In the genomic region with DNA sequence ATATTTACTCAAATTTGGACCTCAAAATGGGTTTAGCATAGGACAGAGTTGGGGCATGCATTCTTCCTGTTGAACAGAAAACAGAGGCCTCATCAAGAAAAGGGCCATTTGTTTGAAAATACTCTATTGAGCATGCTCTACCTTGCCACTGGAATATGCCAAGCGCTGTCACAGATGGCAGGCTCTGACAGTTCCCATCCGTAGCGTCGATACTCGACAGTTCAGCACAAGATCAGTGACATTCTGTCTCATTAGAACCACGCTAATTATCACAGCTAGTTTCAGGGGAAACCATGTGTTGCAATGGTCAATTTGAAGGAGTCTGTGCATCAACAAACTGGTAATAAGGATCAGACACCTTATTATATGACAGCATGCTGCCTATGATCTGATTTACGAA, we compare ENCODE assay signal across 14 cellular contexts. TPM values are rescaled to one million over a fixed set of nuclear protein-coding genes. Genes with fewer than 3 reads are reported as not detected.
DNase-seq lines count a peak whose midpoint lies in the region; ATAC-seq lines count a peak whose summit lies in the region.
"Had no signal": no experiment of that assay in that cellular context is flagged by ENCODE, and none has a peak within 500 bp of the region (broad histone marks: within the 10 kb centered on the region; RNA-seq: fewer than 3 reads in every experiment).

No MANE protein-coding gene starts in this region.

- H3K27ac Mint-ChIP-seq in activated CD4-positive, alpha-beta T cell treated with anti-CD3 and anti-CD28 coated beads, Interleukin-2, amount 10 ng/mL, durations not matched to agents 24 days and 14 days, result peak overlapping the region; percentile 7
- H3K27ac Mint-ChIP-seq in activated T-helper 1 cell treated with anti-CD3 and anti-CD28 coated beads, Interleukin-12 subunit alpha, Interleukin-12 subunit beta, Interleukin-2, Interleukin-4 antibody, amounts not matched to agents 30 ng/mL and 10 ng/mL and 1 ng/mL, durations not matched to agents 14 hours and 24 hours and 36 hours, result peak overlapping the region; percentile 85
- H3K27ac Mint-ChIP-seq: endodermal cell had no signal

- no peak for ATAC-seq in GM19397 (IDR thresholded peaks at IDR 0.05; ENCODE audit: unreplicated experiment)
- ATAC-seq: left lung had no signal

- H3K27me3 Mint-ChIP-seq in activated CD4-positive, alpha-beta T cell treated with anti-CD3 and anti-CD28 coated beads, Interleukin-2, amount 10 ng/mL, durations not matched to agents 24 days and 14 days, result no peaks in the 10 kb centered on the region
- H3K27me3 Mint-ChIP-seq in activated T-helper 1 cell treated with anti-CD3 and anti-CD28 coated beads, Interleukin-12 subunit alpha, Interleukin-12 subunit beta, Interleukin-2, Interleukin-4 antibody, amounts not matched to agents 30 ng/mL and 10 ng/mL and 1 ng/mL, durations not matched to agents 14 hours and 24 hours and 36 hours (ENCODE audit: insufficient read depth), result no peaks in the 10 kb centered on the region

- H3K4me1 Mint-ChIP-seq in activated CD4-positive, alpha-beta T cell treated with anti-CD3 and anti-CD28 coated beads, Interleukin-2, amount 10 ng/mL, durations not matched to agents 24 days and 14 days, result peaks cover 70% of the 10 kb centered on the region
- peaks cover 89% of the 10 kb centered on the region for H3K4me1 Mint-ChIP-seq in activated T-helper 1 cell treated with anti-CD3 and anti-CD28 coated beads, Interleukin-12 subunit alpha, Interleukin-12 subunit beta, Interleukin-2, Interleukin-4 antibody, amounts not matched to agents 30 ng/mL and 10 ng/mL and 1 ng/mL, durations not matched to agents 14 hours and 24 hours and 36 hours (ENCODE audit: low read depth)

- intact Hi-C loops in activated CD4-positive, alpha-beta T cell treated with anti-CD3 and anti-CD28 coated beads, Interleukin-2, amount 10 ng/mL, durations not matched to agents 24 days and 14 days (cut with micrococcal nuclease), result no loop called here
- intact Hi-C loops in activated T-helper 1 cell treated with anti-CD3 and anti-CD28 coated beads, Interleukin-12 subunit alpha, Interleukin-12 subunit beta, Interleukin-2, Interleukin-4 antibody, amounts not matched to agents 30 ng/mL and 10 ng/mL and 1 ng/mL, durations not matched to agents 14 hours and 24 hours and 36 hours (cut with micrococcal nuclease), result no loop called here

- no peaks in the 10 kb centered on the region for H3K9me3 Mint-ChIP-seq in activated CD4-positive, alpha-beta T cell treated with anti-CD3 and anti-CD28 coated beads, Interleukin-2, amount 10 ng/mL, durations not matched to agents 24 days and 14 days
- no peaks in the 10 kb centered on the region for H3K9me3 Mint-ChIP-seq in activated T-helper 1 cell treated with anti-CD3 and anti-CD28 coated beads, Interleukin-12 subunit alpha, Interleukin-12 subunit beta, Interleukin-2, Interleukin-4 antibody, amounts not matched to agents 30 ng/mL and 10 ng/mL and 1 ng/mL, durations not matched to agents 14 hours and 24 hours and 36 hours
- H3K9me3 Mint-ChIP-seq: endodermal cell had no signal

- H3K36me3 Mint-ChIP-seq in activated CD4-positive, alpha-beta T cell treated with anti-CD3 and anti-CD28 coated beads, Interleukin-2, amount 10 ng/mL, durations not matched to agents 24 days and 14 days (ENCODE audit: low read depth), result peaks cover 86% of the 10 kb centered on the region
- H3K36me3 Mint-ChIP-seq in activated T-helper 1 cell treated with anti-CD3 and anti-CD28 coated beads, Interleukin-12 subunit alpha, Interleukin-12 subunit beta, Interleukin-2, Interleukin-4 antibody, amounts not matched to agents 30 ng/mL and 10 ng/mL and 1 ng/mL, durations not matched to agents 14 hours and 24 hours and 36 hours (ENCODE audit: low read depth), result peaks cover 78% of the 10 kb centered on the region

- H3K4me3 Mint-ChIP-seq in activated CD4-positive, alpha-beta T cell treated with anti-CD3 and anti-CD28 coated beads, Interleukin-2, amount 10 ng/mL, durations not matched to agents 24 days and 14 days, result no peak overlapping the region
- no peak overlapping the region for H3K4me3 Mint-ChIP-seq in activated T-helper 1 cell treated with anti-CD3 and anti-CD28 coated beads, Interleukin-12 subunit alpha, Interleukin-12 subunit beta, Interleukin-2, Interleukin-4 antibody, amounts not matched to agents 30 ng/mL and 10 ng/mL and 1 ng/mL, durations not matched to agents 14 hours and 24 hours and 36 hours
- H3K4me3 Mint-ChIP-seq: endodermal cell had no signal

- DNase-seq in activated CD4-positive, alpha-beta T cell treated with anti-CD3 and anti-CD28 coated beads, Interleukin-2, amount 10 ng/mL, durations not matched to agents 24 days and 14 days, result no peak
- no peak for DNase-seq in activated CD4-positive, alpha-beta T cell treated with anti-CD3 and anti-CD28 coated beads for 1 hour
- DNase-seq in NCI-H1092 (lab: John Stamatoyannopoulos, UW) (peak; percentile 38), retina (peak; percentile 72), EL (no peak), DMS53 treated with DMSO at 0.1 percent for 48 hours (lab: John Stamatoyannopoulos, UW; ENCODE audit: unreplicated experiment) (no peak)
- DNase-seq in activated T-helper 1 cell treated with anti-CD3 and anti-CD28 coated beads, Interleukin-12 subunit alpha, Interleukin-12 subunit beta, Interleukin-2, Interleukin-4 antibody, amounts not matched to agents 30 ng/mL and 10 ng/mL and 1 ng/mL, durations not matched to agents 14 hours and 24 hours and 36 hours (ENCODE audit: low spot score), result no peak
- DNase-seq: COR-L47; endodermal cell; left lung; NCI-H2107; stimulated activated CD4-positive, alpha-beta T cell treated with anti-CD3 and anti-CD28 coated beads, Interleukin-12 subunit alpha, Interleukin-12 subunit beta, amount 100 ng/mL, for 4 hours; stimulated activated naive CD4-positive, alpha-beta T cell treated with Interleukin-2 at 50 U/mL for 16 hours had no signal

RNA-seq across cellular contexts. Expression of gene SATB1, which starts 54.5 kb away (rescaled TPM):
- 561 and 571 TPM in 2 replicates for total RNA-seq in activated CD4-positive, alpha-beta T cell treated with anti-CD3 and anti-CD28 coated beads, Interleukin-2, amount 10 ng/mL, durations not matched to agents 24 days and 14 days
- 679 and 686 TPM in 2 replicates for total RNA-seq in activated T-helper 1 cell treated with anti-CD3 and anti-CD28 coated beads, Interleukin-12 subunit alpha, Interleukin-12 subunit beta, Interleukin-2, Interleukin-4 antibody, amounts not matched to agents 30 ng/mL and 10 ng/mL and 1 ng/mL, durations not matched to agents 14 hours and 24 hours and 36 hours

Comparison
In these comparisons a context has a peak if more than half of its experiments do, and no peak if none do; other contexts are left out.
1. DNase-seq: peak in NCI-H1092 (single experiment) and retina (single experiment); none in activated CD4-positive, alpha-beta T cell treated with anti-CD3 and anti-CD28 coated beads, Interleukin-2, amount 10 ng/mL, durations not matched to agents 24 days and 14 days (single experiment), activated CD4-positive, alpha-beta T cell treated with anti-CD3 and anti-CD28 coated beads for 1 hour (single experiment), activated T-helper 1 cell treated with anti-CD3 and anti-CD28 coated beads, Interleukin-12 subunit alpha, Interleukin-12 subunit beta, Interleukin-2, Interleukin-4 antibody, amounts not matched to agents 30 ng/mL and 10 ng/mL and 1 ng/mL, durations not matched to agents 14 hours and 24 hours and 36 hours (single experiment), EL (single experiment) and DMS53 treated with DMSO at 0.1 percent for 48 hours (single experiment).